Comparison of ENCODE assay signal across 8 cellular contexts in genomic region chr5:132063090-132063911, GRCh38. TPM values are rescaled to one million over a fixed set of nuclear protein-coding genes. Genes with fewer than 3 reads are reported as not detected.
DNase-seq lines count a peak whose midpoint lies in the region; ATAC-seq, FAIRE-seq and TF ChIP-seq lines count a peak whose summit lies in the region.

No MANE protein-coding gene starts in this region.

- WGBS in ovary, 3 donors, result 35 to 38% (median 35%) methylated on average over 9 of the region's 9 CpGs
- WGBS in upper lobe of left lung, 2 donors, result 42 to 57% methylated on average over 7 to 9 of the region's 9 CpGs

- peak; percentile 98 for TF ChIP-seq CTCF in RWPE2 (IDR thresholded peaks at IDR 0.05; ENCODE audit: poor library complexity, severe bottlenecking)
- TF ChIP-seq CTCF in ovary (IDR thresholded peaks at IDR 0.05), result peak; percentile 34 to 56 (median 47)
- TF ChIP-seq CTCF in upper lobe of left lung (IDR thresholded peaks at IDR 0.05), result peak; percentile 88 to 99 (median 90)

- H3K27ac ChIP-seq in RWPE2 (ENCODE audit: poor library complexity, severe bottlenecking) (no peak overlapping the region), ovary (no peak overlapping the region), upper lobe of left lung (no peak overlapping the region)

- H3K4me1 ChIP-seq in RWPE2 (ENCODE audit: insufficient read depth, poor library complexity, severe bottlenecking), result no peaks in the 10 kb centered on the region
- no peaks in the 10 kb centered on the region for H3K4me1 ChIP-seq in ovary (ENCODE audit: insufficient read depth)
- H3K4me1 ChIP-seq in upper lobe of left lung, result no peaks in the 10 kb centered on the region

- no peaks in the 10 kb centered on the region for H3K36me3 ChIP-seq in RWPE2 (ENCODE audit: low read depth)
- H3K36me3 ChIP-seq in ovary, result no peaks in the 10 kb centered on the region
- H3K36me3 ChIP-seq in upper lobe of left lung, result no peaks in the 10 kb centered on the region

- no peaks in the 10 kb centered on the region for H3K36me3 Mint-ChIP-seq in activated T-helper 2 cell treated with anti-CD3 and anti-CD28 coated beads, Interferon-gamma antibody, Interleukin-2, Interleukin-4, amounts not matched to agents 10 μg/mL and 5 μg/mL and 100 μg/mL, durations not matched to agents 14 hours and 24 hours and 36 hours (ENCODE audit: low read depth)

- H3K4me3 ChIP-seq in RWPE2 (ENCODE audit: severe bottlenecking), result no peak overlapping the region
- H3K4me3 ChIP-seq in ovary, result no peak overlapping the region
- H3K4me3 ChIP-seq in upper lobe of left lung, result no peak overlapping the region

- no peak for TF ChIP-seq EP300 in ovary (IDR thresholded peaks at IDR 0.05)
- no peak for TF ChIP-seq EP300 in upper lobe of left lung (IDR thresholded peaks at IDR 0.05)

- H3K9me3 ChIP-seq in RWPE2 (ENCODE audit: severe bottlenecking), result no peaks in the 10 kb centered on the region
- H3K9me3 ChIP-seq in ovary, result no peaks in the 10 kb centered on the region
- H3K9me3 ChIP-seq in upper lobe of left lung, result no peaks in the 10 kb centered on the region

- FAIRE-seq in frontal cortex (lab: Jason Lieb, UNC), result no peak

- H3K9me3 Mint-ChIP-seq in activated T-helper 2 cell treated with anti-CD3 and anti-CD28 coated beads, Interferon-gamma antibody, Interleukin-2, Interleukin-4, amounts not matched to agents 10 μg/mL and 5 μg/mL and 100 μg/mL, durations not matched to agents 14 hours and 24 hours and 36 hours, result no peaks in the 10 kb centered on the region

- peak overlapping the region; percentile 51 for H3K27ac Mint-ChIP-seq in activated T-helper 2 cell treated with anti-CD3 and anti-CD28 coated beads, Interferon-gamma antibody, Interleukin-2, Interleukin-4, amounts not matched to agents 10 μg/mL and 5 μg/mL and 100 μg/mL, durations not matched to agents 14 hours and 24 hours and 36 hours

- peak; percentile 60 for ATAC-seq in GM18868 (IDR thresholded peaks at IDR 0.05; ENCODE audit: unreplicated experiment)
- ATAC-seq in HG03439 (IDR thresholded peaks at IDR 0.05; ENCODE audit: unreplicated experiment), result peak; percentile 71
- peak; percentile 48; the same call in 2 of the 3 replicates for ATAC-seq in RWPE2 (ENCODE audit: low read depth)
- peak; percentile 71 to 77 for ATAC-seq in upper lobe of left lung (ENCODE audit: low FRiP score in 2 of 2)

- H3K4me3 Mint-ChIP-seq in activated T-helper 2 cell treated with anti-CD3 and anti-CD28 coated beads, Interferon-gamma antibody, Interleukin-2, Interleukin-4, amounts not matched to agents 10 μg/mL and 5 μg/mL and 100 μg/mL, durations not matched to agents 14 hours and 24 hours and 36 hours (ENCODE audit: low read depth), result no peak overlapping the region

- DNase-seq in Ammon's horn (ENCODE audit: low spot score), result peak; percentile 65
- peak; percentile 71 for DNase-seq in RWPE2 (ENCODE audit: low spot score)
- DNase-seq in activated T-helper 2 cell treated with anti-CD3 and anti-CD28 coated beads, Interferon-gamma antibody, Interleukin-2, Interleukin-4, amounts not matched to agents 10 μg/mL and 5 μg/mL and 100 μg/mL, durations not matched to agents 14 hours and 24 hours and 36 hours (ENCODE audit: low spot score), result peak; percentile 65
- DNase-seq in frontal cortex (ENCODE audit: low spot score in 2 of 2), result peak; percentile 40 to 74
- DNase-seq in ovary, result peak; percentile 28 to 70 (median 59)
- peak in 1 of 2 donors; percentile 68 for DNase-seq in upper lobe of left lung

- H3K27me3 Mint-ChIP-seq in activated T-helper 2 cell treated with anti-CD3 and anti-CD28 coated beads, Interferon-gamma antibody, Interleukin-2, Interleukin-4, amounts not matched to agents 10 μg/mL and 5 μg/mL and 100 μg/mL, durations not matched to agents 14 hours and 24 hours and 36 hours (ENCODE audit: low read depth), result no peaks in the 10 kb centered on the region

- intact Hi-C loops in activated T-helper 2 cell treated with anti-CD3 and anti-CD28 coated beads, Interferon-gamma antibody, Interleukin-2, Interleukin-4, amounts not matched to agents 10 μg/mL and 5 μg/mL and 100 μg/mL, durations not matched to agents 14 hours and 24 hours and 36 hours (cut with micrococcal nuclease), result loop anchor here (1.0 to 10.0 kb wide), 5 partner anchors 54 to 474 kb away; partner anchors contain the start of genes FNIP1 and RAPGEF6
- intact Hi-C loops in ovary (cut with DNase I), result loop anchor here in 3 of 4 donors (5.0 to 10.0 kb wide), 2 partner anchors 476 to 478 kb away; no protein-coding TSS in a partner anchor

- TF ChIP-seq POLR2A in ovary (IDR thresholded peaks at IDR 0.05) (no peak), upper lobe of left lung (IDR thresholded peaks at IDR 0.05) (no peak)

- H3K4me1 Mint-ChIP-seq in activated T-helper 2 cell treated with anti-CD3 and anti-CD28 coated beads, Interferon-gamma antibody, Interleukin-2, Interleukin-4, amounts not matched to agents 10 μg/mL and 5 μg/mL and 100 μg/mL, durations not matched to agents 14 hours and 24 hours and 36 hours (ENCODE audit: low read depth), result peaks cover 55% of the 10 kb centered on the region

- no peaks in the 10 kb centered on the region for H3K27me3 ChIP-seq in RWPE2 (ENCODE audit: insufficient read depth, poor library complexity, severe bottlenecking)
- no peaks in the 10 kb centered on the region for H3K27me3 ChIP-seq in ovary
- H3K27me3 ChIP-seq in upper lobe of left lung, result no peaks in the 10 kb centered on the region

RNA-seq across cellular contexts. Expression of gene IL3, which starts 2.8 kb away (rescaled TPM):
- total RNA-seq in activated T-helper 2 cell treated with anti-CD3 and anti-CD28 coated beads, Interferon-gamma antibody, Interleukin-2, Interleukin-4, amounts not matched to agents 10 μg/mL and 5 μg/mL and 100 μg/mL, durations not matched to agents 14 hours and 24 hours and 36 hours, result 140 and 142 TPM in 2 replicates
- not detected for total RNA-seq in frontal cortex
- total RNA-seq in ovary, result not detected
- not detected for polyA plus RNA-seq in ovary
- total RNA-seq in upper lobe of left lung, result not detected

RNA-seq across cellular contexts. Expression of gene CSF2, which starts 10.3 kb away (rescaled TPM):
- 764 and 772 TPM in 2 replicates for total RNA-seq in activated T-helper 2 cell treated with anti-CD3 and anti-CD28 coated beads, Interferon-gamma antibody, Interleukin-2, Interleukin-4, amounts not matched to agents 10 μg/mL and 5 μg/mL and 100 μg/mL, durations not matched to agents 14 hours and 24 hours and 36 hours
- total RNA-seq in frontal cortex (not detected), ovary (under 1 TPM in 1 of 7 donors, not detected in 6; 0.28 TPM), upper lobe of left lung (1 to 10 TPM in 5 of 6 donors, not detected in 1; 3.9 to 10.0 (median 4.4) TPM)
- not detected for polyA plus RNA-seq in ovary

RNA-seq across cellular contexts. Expression of gene ACSL6, which starts 51.8 kb away (rescaled TPM):
- total RNA-seq in activated T-helper 2 cell treated with anti-CD3 and anti-CD28 coated beads, Interferon-gamma antibody, Interleukin-2, Interleukin-4, amounts not matched to agents 10 μg/mL and 5 μg/mL and 100 μg/mL, durations not matched to agents 14 hours and 24 hours and 36 hours, result 27.7 and 34.0 TPM in 2 replicates
- total RNA-seq in frontal cortex, result 34.2 TPM
- under 1 TPM in 6 of 7 donors, not detected in 1; 0.07 to 0.34 (median 0.22) TPM for total RNA-seq in ovary
- under 1 TPM; 0.17 to 0.65 TPM for polyA plus RNA-seq in ovary
- total RNA-seq in upper lobe of left lung, result 1 to 10 TPM in 1 of 6 donors, under 1 TPM in 4, not detected in 1; 0.61 to 1.2 (median 0.74) TPM

Comparison
In these comparisons a context has a peak if more than half of its experiments do, and no peak if none do; other contexts are left out.
1. CTCF ChIP-seq: peak in every context shown above with its lines; median percentile 98 in RWPE2; 90 in upper lobe of left lung; 47 in ovary.
2. RNA of gene IL3, which starts 2.8 kb away (total RNA-seq): 140 to 142 TPM in activated T-helper 2 cell treated with anti-CD3 and anti-CD28 coated beads, Interferon-gamma antibody, Interleukin-2, Interleukin-4, amounts not matched to agents 10 μg/mL and 5 μg/mL and 100 μg/mL, durations not matched to agents 14 hours and 24 hours and 36 hours; not detected in frontal cortex (single experiment), not detected in ovary and not detected in upper lobe of left lung; every median in the first group is over 100 times any median in the second.
3. RNA of gene CSF2, which starts 10.3 kb away (total RNA-seq): 764 to 772 TPM in activated T-helper 2 cell treated with anti-CD3 and anti-CD28 coated beads, Interferon-gamma antibody, Interleukin-2, Interleukin-4, amounts not matched to agents 10 μg/mL and 5 μg/mL and 100 μg/mL, durations not matched to agents 14 hours and 24 hours and 36 hours; 3.9 to 10.0 TPM in upper lobe of left lung, not detected in frontal cortex (single experiment) and 0.28 TPM in ovary; every median in the first group is over 10 times any median in the second.
4. RNA of gene ACSL6, which starts 51.8 kb away (total RNA-seq): 34.2 TPM in frontal cortex (single experiment) and 27.7 to 34.0 TPM in activated T-helper 2 cell treated with anti-CD3 and anti-CD28 coated beads, Interferon-gamma antibody, Interleukin-2, Interleukin-4, amounts not matched to agents 10 μg/mL and 5 μg/mL and 100 μg/mL, durations not matched to agents 14 hours and 24 hours and 36 hours; 0.61 to 1.2 TPM in upper lobe of left lung and 0.07 to 0.34 TPM in ovary; every median in the first group is over 10 times any median in the second.
5. Peak in every context shown above with its lines, with median percentiles within 50 percentile points of each other: ATAC-seq.